14 cellular contexts compared by ENCODE assay signal in genomic region chr10:68752711-68753110, GRCh38. TPM values are rescaled to one million over a fixed set of nuclear protein-coding genes. Genes with fewer than 3 reads are reported as not detected.
A peak's percentile ranks its signal among the peaks of the same experiment; 100 is the strongest.
DNase-seq lines count a peak whose midpoint lies in the region; ATAC-seq and TF ChIP-seq lines count a peak whose summit lies in the region.
"Had no signal": no experiment of that assay in that cellular context is flagged by ENCODE, and none has a peak within 500 bp of the region (broad histone marks: within the 10 kb centered on the region; RNA-seq: fewer than 3 reads in every experiment).

No MANE protein-coding gene starts in this region.

- no peaks in the 10 kb centered on the region for H3K4me1 ChIP-seq in neutrophil (ENCODE audit: control insufficient read depth in 1 of 2, insufficient read depth in 1 of 2, low read depth in 1 of 2, low read length in 1 of 2)

- H3K9me3 Mint-ChIP-seq in CD14-positive monocyte = no peaks in the 10 kb centered on the region
- no peaks in the 10 kb centered on the region for H3K9me3 Mint-ChIP-seq in central memory CD8-positive, alpha-beta T cell
- H3K9me3 Mint-ChIP-seq in naive thymus-derived CD8-positive, alpha-beta T cell = no peaks in the 10 kb centered on the region
- H3K9me3 Mint-ChIP-seq: CD4-positive, alpha-beta memory T cell; GM23338 had no signal

- no peaks in the 10 kb centered on the region for H3K9me3 ChIP-seq in neutrophil

- no peak for ATAC-seq in central memory CD8-positive, alpha-beta T cell (replicated peaks; ENCODE audit: extremely low read depth, poor library complexity, severe bottlenecking)
- ATAC-seq in GM18505 (IDR thresholded peaks at IDR 0.05; ENCODE audit: unreplicated experiment) (no peak), left ventricle myocardium superior (no peak)
- ATAC-seq in naive thymus-derived CD8-positive, alpha-beta T cell = no peak
- ATAC-seq: GM12878, GM23338 had no signal

- H3K27me3 Mint-ChIP-seq in CD14-positive monocyte (ENCODE audit: low read depth in 3 of 3) = no peaks in the 10 kb centered on the region
- no peaks in the 10 kb centered on the region for H3K27me3 Mint-ChIP-seq in central memory CD8-positive, alpha-beta T cell
- H3K27me3 Mint-ChIP-seq in naive thymus-derived CD8-positive, alpha-beta T cell = no peaks in the 10 kb centered on the region
- H3K27me3 Mint-ChIP-seq: B cell; CD4-positive, alpha-beta memory T cell had no signal

- peaks cover 95% of the 10 kb centered on the region for H3K36me3 ChIP-seq in neutrophil

- DNase-seq in CD14-positive monocyte (ENCODE audit: low spot score) = no peak
- DNase-seq in MV-4-11 (lab: John Stamatoyannopoulos, UW) = peak; percentile 31
- DNase-seq in central memory CD8-positive, alpha-beta T cell (ENCODE audit: low spot score in 2 of 2) = no peak
- no peak for DNase-seq in naive thymus-derived CD8-positive, alpha-beta T cell
- DNase-seq in left ventricle myocardium superior = no peak
- DNase-seq: C1 segment of cervical spinal cord; CD4-positive, alpha-beta memory T cell; DMS79; H7 had no signal

- no peak overlapping the region for H3K4me3 ChIP-seq in neutrophil (ENCODE audit: low read depth in 1 of 2, low read length in 1 of 2)
- H3K4me3 ChIP-seq: GM12878, GM23338 had no signal

- peaks cover 80 to 93% of the 10 kb centered on the region in 2 donors for H3K36me3 Mint-ChIP-seq in CD14-positive monocyte
- H3K36me3 Mint-ChIP-seq in central memory CD8-positive, alpha-beta T cell (ENCODE audit: insufficient read depth) = peaks cover 82% of the 10 kb centered on the region
- H3K36me3 Mint-ChIP-seq in naive thymus-derived CD8-positive, alpha-beta T cell = peaks cover 5 to 96% (median 23%) of the 10 kb centered on the region in 3 donors

- H3K4me1 Mint-ChIP-seq in CD14-positive monocyte = peaks cover 5% of the 10 kb centered on the region
- H3K4me1 Mint-ChIP-seq in central memory CD8-positive, alpha-beta T cell = no peaks in the 10 kb centered on the region
- no peaks in the 10 kb centered on the region for H3K4me1 Mint-ChIP-seq in naive thymus-derived CD8-positive, alpha-beta T cell
- H3K4me1 Mint-ChIP-seq: B cell; CD4-positive, alpha-beta memory T cell; GM23338 had no signal

- POLR2A ChIA-PET in naive thymus-derived CD8-positive, alpha-beta T cell (lab: Charles Lee) = no interaction called here

- peak overlapping the region in 5 of 7 donors; percentile 42 to 80 (median 57) for H3K27ac Mint-ChIP-seq in CD14-positive monocyte
- H3K27ac Mint-ChIP-seq in central memory CD8-positive, alpha-beta T cell (ENCODE audit: low read depth) = peak overlapping the region; percentile 48
- H3K27ac Mint-ChIP-seq in naive thymus-derived CD8-positive, alpha-beta T cell = peak overlapping the region in 2 of 10 donors; percentile 72 to 73
- H3K27ac Mint-ChIP-seq: B cell, GM23338 had no signal

- H3K27me3 ChIP-seq in neutrophil = no peaks in the 10 kb centered on the region

- TF ChIP-seq CTCF in CD14-positive monocyte (IDR thresholded peaks at IDR 0.05) = no peak
- TF ChIP-seq CTCF in neutrophil (IDR thresholded peaks at IDR 0.05) = no peak

- peak overlapping the region; percentile 20 for H3K27ac ChIP-seq in neutrophil

- H3K4me3 Mint-ChIP-seq in CD14-positive monocyte = no peak overlapping the region
- H3K4me3 Mint-ChIP-seq in central memory CD8-positive, alpha-beta T cell = no peak overlapping the region
- H3K4me3 Mint-ChIP-seq in naive thymus-derived CD8-positive, alpha-beta T cell = no peak overlapping the region
- H3K4me3 Mint-ChIP-seq: B cell; CD4-positive, alpha-beta memory T cell; GM23338 had no signal

- no peak for TF ChIP-seq POLR2A in GM18505 (IDR thresholded peaks at IDR 0.05; ENCODE audit: borderline replicate concordance, extremely low read depth, insufficient read depth, insufficient read length)

- intact Hi-C loops in CD14-positive monocyte (cut with micrococcal nuclease) (loop anchor here in 1 of 2 donors (10.0 kb wide), 1 partner anchor 222 kb away; no protein-coding TSS in a partner anchor), left ventricle myocardium superior (cut with micrococcal nuclease) (no loop called here)

RNA-seq across cellular contexts. Expression of gene CCAR1, which starts 31.7 kb away (rescaled TPM):
- polyA plus RNA-seq in CD14-positive monocyte = 10 to 100 TPM; 16.7 to 23.4 TPM
- 100 to 1,000 TPM; 101 to 104 TPM for total RNA-seq in naive thymus-derived CD8-positive, alpha-beta T cell
- 10 to 100 TPM; 29.6 to 48.1 (median 31.3) TPM for polyA plus RNA-seq in naive thymus-derived CD8-positive, alpha-beta T cell
- total RNA-seq in left ventricle myocardium superior = 21.5 TPM
